In the genomic region with DNA sequence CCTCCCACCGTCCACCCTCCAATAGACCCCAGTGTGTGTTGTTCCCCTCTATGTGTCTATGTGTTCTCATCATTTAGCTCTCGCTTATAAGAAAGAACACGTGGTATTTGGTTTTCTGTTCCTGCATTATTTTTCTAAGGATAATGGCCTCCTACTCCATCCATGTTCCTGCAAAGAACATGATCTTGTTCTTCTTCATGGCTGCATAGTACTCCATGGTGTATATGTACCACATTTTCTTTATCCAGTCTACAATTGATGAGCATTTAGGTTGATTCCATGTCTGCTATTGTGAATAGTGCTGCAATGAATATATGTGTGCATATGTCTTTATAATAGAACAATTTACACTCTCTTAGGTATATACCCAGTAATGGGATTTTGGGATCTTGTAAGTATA, we compare ENCODE assay signal across 5 cellular contexts.
DNase-seq lines count a peak whose midpoint lies in the region; ATAC-seq, FAIRE-seq and TF ChIP-seq lines count a peak whose summit lies in the region.
"Not testable (repeated sequence)": the region's sequence is repeated elsewhere in the genome, so short reads cannot be mapped to it uniquely, and the experiment has no call there.

No MANE protein-coding gene starts in this region.

- H3K27ac Mint-ChIP-seq in natural killer cell treated with Interleukin-12 subunit alpha and Interleukin-12 subunit beta and Interleukin-15 and Interleukin-18, amount 100 ng/mL, for 72 hours, result peak overlapping the region; percentile 76 to 87

- H3K4me1 Mint-ChIP-seq in natural killer cell treated with Interleukin-12 subunit alpha and Interleukin-12 subunit beta and Interleukin-15 and Interleukin-18, amount 100 ng/mL, for 72 hours (ENCODE audit: low read depth in 2 of 2), result peaks cover 21 to 33% of the 10 kb centered on the region in 2 donors

- BruUV-seq in K562 (replicated peaks; lab: Mats Ljungman, UMichigan), result not testable (repeated sequence)

- not testable (repeated sequence) for TF ChIP-seq CTCF in HEK293 (tag by site-specific recombination; IDR thresholded peaks at IDR 0.05); K562 (IDR thresholded peaks at IDR 0.05 in 2 of 3, conservative IDR thresholded peaks at IDR 0.05 in 1 of 3; ENCODE audit: insufficient read depth in 2 of 3, low read depth in 1 of 3, low read length in 3 of 3)

- not testable (repeated sequence) for H3K27ac ChIP-seq in HEK293 (ENCODE audit: extremely low read depth, low read depth, low read length); K562 (ENCODE audit: extremely low read depth, low read depth, low read length)

- FAIRE-seq in H54 (lab: Jason Lieb, UNC), result peak; percentile 71
- not testable (repeated sequence) for FAIRE-seq in K562 (lab: Jason Lieb, UNC)

- not testable (repeated sequence) for TF ChIP-seq POLR2A in H54 (IDR thresholded peaks at IDR 0.05; ENCODE audit: low read depth, low read length); K562 (conservative IDR thresholded peaks at IDR 0.05)

- POLR2A ChIA-PET in HEK293 (lab: Yijun Ruan, JAX); K562 (lab: Yijun Ruan, JAX): not testable (repeated sequence)

- peaks cover 2 to 25% of the 10 kb centered on the region in 2 experiments; a peak in 3 of 5 replicates for H3K27me3 ChIP-seq in K562 (ENCODE audit: control insufficient read depth in 2 of 2, insufficient read depth in 2 of 2, low read length in 2 of 2)

- not testable (repeated sequence) for H2AFZ ChIP-seq in K562 (ENCODE audit: low read depth, low read length)

- H3K27me3 Mint-ChIP-seq in natural killer cell treated with Interleukin-12 subunit alpha and Interleukin-12 subunit beta and Interleukin-15 and Interleukin-18, amount 100 ng/mL, for 72 hours, result peaks cover 14 to 17% of the 10 kb centered on the region in 2 donors

- not testable (repeated sequence) for ATAC-seq in SK-N-SH treated with all-trans-retinoic acid at 6 μM for 48 hours; K562; natural killer cell treated with Interleukin-12 subunit alpha and Interleukin-12 subunit beta and Interleukin-15 and Interleukin-18, amount 100 ng/mL, for 72 hours

- not testable (repeated sequence) for H3K36me3 Mint-ChIP-seq in natural killer cell treated with Interleukin-12 subunit alpha and Interleukin-12 subunit beta and Interleukin-15 and Interleukin-18, amount 100 ng/mL, for 72 hours

- H3K4me1 ChIP-seq in HEK293 (ENCODE audit: control insufficient read depth, insufficient read depth, low read length); K562 (replicated peaks in 1 of 2; ENCODE audit: control insufficient read depth in 2 of 2, insufficient read depth in 2 of 2, low read length in 2 of 2): not testable (repeated sequence)

- not testable (repeated sequence) for H3K36me3 ChIP-seq in HEK293 (ENCODE audit: control insufficient read depth in 2 of 2, insufficient read depth in 1 of 2, low read length in 2 of 2); K562 (ENCODE audit: control insufficient read depth, insufficient read depth, low read length)

- not testable (repeated sequence) for H3K4me2 ChIP-seq in K562 (ENCODE audit: insufficient read depth, low read length)

- H3K9me1 ChIP-seq in K562 (ENCODE audit: control insufficient read depth, insufficient read depth, low read length), result not testable (repeated sequence)

- DNase-seq in H54 (ENCODE audit: insufficient read length, low spot score); K562 (ENCODE audit: extremely low read depth in 1 of 4, low spot score in 3 of 4); natural killer cell treated with Interleukin-12 subunit alpha and Interleukin-12 subunit beta and Interleukin-15 and Interleukin-18, amount 100 ng/mL, for 72 hours (ENCODE audit: low spot score): not testable (repeated sequence)

- H3K9me3 Mint-ChIP-seq in natural killer cell treated with Interleukin-12 subunit alpha and Interleukin-12 subunit beta and Interleukin-15 and Interleukin-18, amount 100 ng/mL, for 72 hours, result not testable (repeated sequence)

- intact Hi-C loops in K562 (cut with micrococcal nuclease), result not testable (repeated sequence)

- H3K79me2 ChIP-seq in K562 (ENCODE audit: control insufficient read depth, insufficient read depth, low read length), result not testable (repeated sequence)

- not testable (repeated sequence) for TF ChIP-seq RAD21 in K562 (CRISPR knock-in tag; conservative IDR thresholded peaks at IDR 0.05 in 1 of 2, IDR thresholded peaks at IDR 0.05 in 1 of 2)

- not testable (repeated sequence) for H3K9ac ChIP-seq in K562 (ENCODE audit: insufficient read depth in 1 of 2, low read depth in 2 of 2, low read length in 2 of 2)

- in situ Hi-C loops in K562 (cut with MboI), result not testable (repeated sequence)

- H3K9me3 ChIP-seq in HEK293 (ENCODE audit: control insufficient read depth, insufficient read depth, low read depth, low read length); K562 (replicated peaks; ENCODE audit: control insufficient read depth, insufficient read depth, low read depth, low read length): not testable (repeated sequence)

- TF ChIP-seq EP300 in K562 (IDR thresholded peaks at IDR 0.05; ENCODE audit: low read length), result not testable (repeated sequence)

- H3K4me3 Mint-ChIP-seq in natural killer cell treated with Interleukin-12 subunit alpha and Interleukin-12 subunit beta and Interleukin-15 and Interleukin-18, amount 100 ng/mL, for 72 hours, result not testable (repeated sequence)

- not testable (repeated sequence) for H4K20me1 ChIP-seq in K562 (replicated peaks; ENCODE audit: control insufficient read depth, insufficient read depth, low read length)

- 0% methylated on average over 3 of the region's 3 CpGs for WGBS in K562 (ENCODE audit: insufficient coverage, low coverage, missing lambda C conversion rate)

- CTCF ChIA-PET in HEK293 (lab: Yijun Ruan, JAX); K562 (lab: Yijun Ruan, JAX; ENCODE audit: low intra/inter-chr PET ratio): not testable (repeated sequence)

- not testable (repeated sequence) for H3K4me3 ChIP-seq in HEK293 (ENCODE audit: low read depth, low read length); K562

TF ChIP-seq in HEK293, 187 proteins besides CTCF, POLR2A, EP300 and RAD21:
- TF ChIP-seq ZNF146 (tag by site-specific recombination; IDR thresholded peaks at IDR 0.05), result peak; percentile 86

TF ChIP-seq in SK-N-SH treated with all-trans-retinoic acid at 6 μM for 48 hours, 23 proteins besides CTCF, POLR2A, EP300 and RAD21:
- peak; percentile 50; the same call in 1 of the 2 replicates for TF ChIP-seq ZNF8 (CRISPR knock-in tag; IDR thresholded peaks at IDR 0.05)

TF ChIP-seq in K562, 482 proteins besides CTCF, POLR2A, EP300 and RAD21:
- TF ChIP-seq RBM25 (IDR thresholded peaks at IDR 0.05; ENCODE audit: low read depth, low read length, severe bottlenecking) (peak; percentile 57), ZNF146 (CRISPR knock-in tag; IDR thresholded peaks at IDR 0.05; ENCODE audit: unreplicated experiment) (peak; percentile 93)
